21 cellular contexts compared by ENCODE assay signal in genomic region chr14:54472291-54472690, GRCh38. TPM values are rescaled to one million over a fixed set of nuclear protein-coding genes. Genes with fewer than 3 reads are reported as not detected.
A peak's percentile ranks its signal among the peaks of the same experiment; 100 is the strongest.
DNase-seq lines count a peak whose midpoint lies in the region; ATAC-seq, FAIRE-seq and TF ChIP-seq lines count a peak whose summit lies in the region.
"Had no signal": no experiment of that assay in that cellular context is flagged by ENCODE, and none has a peak within 500 bp of the region (broad histone marks: within the 10 kb centered on the region; RNA-seq: fewer than 3 reads in every experiment).

No MANE protein-coding gene starts in this region.

- H2BK120ac ChIP-seq in neuronal stem cell (ENCODE audit: low read depth, low read length): no peak overlapping the region

- H3K4ac ChIP-seq in neuronal stem cell (ENCODE audit: low read length): no peak overlapping the region

- WGBS in heart left ventricle, 4 donors: 43 to 69% (median 60%) methylated on average over 4 of the region's 4 CpGs
- no CpG with 5 or more reads among the region's 4 CpGs for WGBS in neuronal stem cell (ENCODE audit: extremely low coverage in 2 of 2, insufficient read length in 2 of 2, insufficient replicate concordance in 1 of 2), 2 donors

- no peak overlapping the region for H4K91ac ChIP-seq in neuronal stem cell (ENCODE audit: low read depth, low read length, poor library complexity)

- no peak for TF ChIP-seq POLR2A in heart left ventricle (IDR thresholded peaks at IDR 0.05)

- peak; percentile 19 for DNase-seq in G401 (ENCODE audit: low spot score)
- DNase-seq in NCI-H526 treated with DMSO at 0.1 percent for 48 hours (lab: John Stamatoyannopoulos, UW): peak; percentile 50
- DNase-seq in heart left ventricle: no peak
- no peak for DNase-seq in neuronal stem cell (ENCODE audit: low spot score)
- DNase-seq in NCI-H748 treated with DMSO at 0.1 percent for 48 hours (lab: John Stamatoyannopoulos, UW): no peak
- no peak for DNase-seq in urothelium cell line (ENCODE audit: low spot score)
- DNase-seq: activated CD4-positive, CD25-positive, alpha-beta regulatory T cell treated with anti-CD3 and anti-CD28 coated beads, Interleukin-2, amount 50 U/mL, for 72 hours; activated CD8-positive, alpha-beta T cell treated with anti-CD3 and anti-CD28 coated beads for 36 hours; activated naive CD4-positive, alpha-beta T cell treated with anti-CD3 and anti-CD28 coated beads for 36 hours; CD8-positive, alpha-beta memory T cell; central memory CD4-positive, alpha-beta T cell; DMS79 treated with DMSO at 0.1 percent for 48 hours; foreskin fibroblast; hippocampal formation; NCI-H1092 treated with DMSO at 0.1 percent for 48 hours; NCI-H2029; NCI-H446 treated with DMSO at 0.1 percent for 48 hours; stimulated activated naive B cell treated with anti-CD40 and anti-IgM and Interleukin-4, amounts not matched to agents 10 μg/mL and 1 μg/mL and 100 μg/mL, for 72 hours had no signal

- no peak overlapping the region for H3K23ac ChIP-seq in neuronal stem cell (ENCODE audit: low read depth, low read length, poor library complexity)

- H3K27ac ChIP-seq in heart left ventricle: peak overlapping the region in 7 of 12 donors; percentile 16 to 59 (median 55)
- peak overlapping the region; percentile 55 for H3K27ac ChIP-seq in neuronal stem cell (replicated peaks; ENCODE audit: low read length)
- H3K27ac ChIP-seq: neutrophil had no signal

- no peak overlapping the region for H3K9ac ChIP-seq in neuronal stem cell (ENCODE audit: low read depth, low read length, poor library complexity)

- no peak overlapping the region for H3K18ac ChIP-seq in neuronal stem cell (ENCODE audit: low read length)

- ATAC-seq in heart left ventricle (peak in 3 of 4 donors; percentile 58 to 71 (median 65)), HG02759 (IDR thresholded peaks at IDR 0.05; ENCODE audit: unreplicated experiment) (no peak)
- ATAC-seq: activated CD8-positive, alpha-beta T cell treated with anti-CD3 and anti-CD28 coated beads for 36 hours; stimulated activated naive B cell treated with anti-CD40 and anti-IgM and Interleukin-4, amounts not matched to agents 10 μg/mL and 1 μg/mL and 100 μg/mL, for 72 hours had no signal

- intact Hi-C loops in heart left ventricle (cut with DNase I): no loop called here

- TF ChIP-seq CTCF in heart left ventricle (IDR thresholded peaks at IDR 0.05): no peak

- H2BK12ac ChIP-seq in neuronal stem cell (ENCODE audit: low read length): no peak overlapping the region

- H3K36me3 ChIP-seq in heart left ventricle (peaks cover 0 to 38% (median 29%) of the 10 kb centered on the region in 9 donors), neuronal stem cell (replicated peaks in 1 of 2; ENCODE audit: control insufficient read depth in 2 of 2, insufficient read depth in 2 of 2, low read length in 2 of 2) (peaks cover 2 to 44% of the 10 kb centered on the region in 2 donors)

- FAIRE-seq in urothelium cell line (lab: Jason Lieb, UNC): no peak

- H3K9me3 ChIP-seq in heart left ventricle: peaks cover 0 to 10% (median 0%) of the 10 kb centered on the region in 12 donors
- H3K9me3 ChIP-seq in neuronal stem cell (replicated peaks in 1 of 2; ENCODE audit: control insufficient read depth in 2 of 2, insufficient read depth in 1 of 2, low read depth in 1 of 2, low read length in 2 of 2): peaks cover 4 to 5% of the 10 kb centered on the region in 2 donors
- H3K9me3 ChIP-seq: neutrophil had no signal

- no peak overlapping the region for H3K4me2 ChIP-seq in neuronal stem cell (ENCODE audit: insufficient read depth, low read length, poor library complexity, severe bottlenecking)
- H3K4me2 ChIP-seq: smooth muscle cell had no signal

- in situ Hi-C loops in G401 (cut with HindIII; ENCODE audit: low sequenced_read_pairs): no loop called here

- no peaks in the 10 kb centered on the region for H3K79me1 ChIP-seq in neuronal stem cell (ENCODE audit: low read depth, low read length)

- no peak overlapping the region for H3K14ac ChIP-seq in neuronal stem cell (ENCODE audit: low read length)

- H4K8ac ChIP-seq in neuronal stem cell (ENCODE audit: low read depth, low read length): no peak overlapping the region

- H2AK5ac ChIP-seq in neuronal stem cell (ENCODE audit: low read depth, low read length): no peak overlapping the region

- no peak overlapping the region for H3K4me3 ChIP-seq in heart left ventricle
- H3K4me3 ChIP-seq in neuronal stem cell (ENCODE audit: low read length in 2 of 2): no peak overlapping the region
- H3K4me3 ChIP-seq: smooth muscle cell had no signal

- peaks cover 0 to 30% (median 2%) of the 10 kb centered on the region in 12 donors for H3K4me1 ChIP-seq in heart left ventricle
- peaks cover 0 to 11% of the 10 kb centered on the region in 2 donors for H3K4me1 ChIP-seq in neuronal stem cell (ENCODE audit: control insufficient read depth in 2 of 2, insufficient read depth in 1 of 2, low read depth in 1 of 2, low read length in 2 of 2)

- no peak overlapping the region for H2BK5ac ChIP-seq in neuronal stem cell (ENCODE audit: low read length)

- no peak overlapping the region for H2AFZ ChIP-seq in neuronal stem cell (ENCODE audit: low read length)

- H2BK15ac ChIP-seq in neuronal stem cell (ENCODE audit: low read length): no peak overlapping the region

- no peaks in the 10 kb centered on the region for H3K27me3 ChIP-seq in heart left ventricle
- H3K27me3 ChIP-seq in neuronal stem cell (ENCODE audit: control insufficient read depth in 3 of 3, insufficient read depth in 3 of 3, low read depth in 1 of 3, low read length in 3 of 3): no peaks in the 10 kb centered on the region
- H3K27me3 ChIP-seq: neutrophil had no signal

RNA-seq across cellular contexts. Expression of gene GMFB, which starts 16.5 kb away (rescaled TPM):
- 94.1 and 134 TPM in 2 replicates for total RNA-seq in G401 (2014; rRNA removed; shearing (Covaris generic))
- 10 to 100 TPM; 18.8 to 35.8 (median 26.9) TPM for total RNA-seq in heart left ventricle
- polyA plus RNA-seq in heart left ventricle: 10 to 100 TPM in 1 of 2 donors, 1 to 10 TPM in 1; 5.0 to 20.4 TPM
- 54.7 TPM for polyA plus RNA-seq in neuronal stem cell (2013, experiment 1 of 2)
- polyA plus RNA-seq in neuronal stem cell (2013, experiment 2 of 2): 55.2 TPM

RNA-seq across cellular contexts. Expression of gene CNIH1, which starts 31.1 kb away (rescaled TPM):
- 257 and 284 TPM in 2 replicates for total RNA-seq in G401 (2014; rRNA removed; shearing (Covaris generic))
- 100 to 1,000 TPM in 3 of 9 donors, 10 to 100 TPM in 6; 71.5 to 143 (median 94.5) TPM for total RNA-seq in heart left ventricle
- polyA plus RNA-seq in heart left ventricle: 100 to 1,000 TPM in 1 of 2 donors, 10 to 100 TPM in 1; 40.3 to 190 TPM
- 141 TPM for polyA plus RNA-seq in neuronal stem cell (2013, experiment 1 of 2)
- 128 TPM for polyA plus RNA-seq in neuronal stem cell (2013, experiment 2 of 2)

RNA-seq across cellular contexts. Expression of gene CGRRF1, which starts 37.4 kb away (rescaled TPM):
- 14.7 and 26.9 TPM in 2 replicates for total RNA-seq in G401 (2014; rRNA removed; shearing (Covaris generic))
- total RNA-seq in heart left ventricle: 10 to 100 TPM; 10.6 to 28.2 (median 16.6) TPM
- 10 to 100 TPM; 15.7 to 17.7 TPM for polyA plus RNA-seq in heart left ventricle
- 18.5 TPM for polyA plus RNA-seq in neuronal stem cell (2013, experiment 1 of 2)
- 20.2 TPM for polyA plus RNA-seq in neuronal stem cell (2013, experiment 2 of 2)

Comparison
In these comparisons a context has a peak if more than half of its experiments do, and no peak if none do; other contexts are left out.
1. DNase-seq: peak in G401 (single experiment) and NCI-H526 treated with DMSO at 0.1 percent for 48 hours (single experiment); none in heart left ventricle (0 of 5), neuronal stem cell (single experiment), NCI-H748 treated with DMSO at 0.1 percent for 48 hours (single experiment) and urothelium cell line (single experiment).